Comparison of ENCODE assay signal across 9 cellular contexts in genomic region chr2:18387479-18388206, GRCh38.
DNase-seq lines count a peak whose midpoint lies in the region; ATAC-seq lines count a peak whose summit lies in the region.
"Had no signal": no experiment of that assay in that cellular context is flagged by ENCODE, and none has a peak within 500 bp of the region (broad histone marks: within the 10 kb centered on the region; RNA-seq: fewer than 3 reads in every experiment).

No MANE protein-coding gene starts in this region.

- no peak overlapping the region for H3K4me3 Mint-ChIP-seq in activated CD4-positive, alpha-beta T cell treated with anti-CD3 and anti-CD28 coated beads, Interleukin-2, amount 10 ng/mL, durations not matched to agents 7 days and 5 days
- H3K4me3 Mint-ChIP-seq: activated naive CD8-positive, alpha-beta T cell had no signal

- ATAC-seq in HG03280 (IDR thresholded peaks at IDR 0.05; ENCODE audit: unreplicated experiment), result peak; percentile 91

- POLR2A ChIA-PET in activated CD4-positive, alpha-beta T cell treated with anti-CD3 and anti-CD28 coated beads, Interleukin-2, amount 10 ng/mL, durations not matched to agents 7 days and 5 days (lab: Charles Lee), result no interaction called here

- no peaks in the 10 kb centered on the region for H3K4me1 Mint-ChIP-seq in activated CD4-positive, alpha-beta T cell treated with anti-CD3 and anti-CD28 coated beads, Interleukin-2, amount 10 ng/mL, durations not matched to agents 7 days and 5 days

- H3K27ac Mint-ChIP-seq in activated CD4-positive, alpha-beta T cell treated with anti-CD3 and anti-CD28 coated beads, Interleukin-2, amount 10 ng/mL, durations not matched to agents 7 days and 5 days, result no peak overlapping the region
- H3K27ac Mint-ChIP-seq: activated naive CD8-positive, alpha-beta T cell had no signal

- peaks cover 4% of the 10 kb centered on the region for H3K27me3 Mint-ChIP-seq in activated CD4-positive, alpha-beta T cell treated with anti-CD3 and anti-CD28 coated beads, Interleukin-2, amount 10 ng/mL, durations not matched to agents 7 days and 5 days
- H3K27me3 Mint-ChIP-seq: activated naive CD8-positive, alpha-beta T cell had no signal

- DNase-seq in C1 segment of cervical spinal cord (lab: John Stamatoyannopoulos, UW), result peak in 13 of 14 donors; percentile 5 to 71 (median 39)
- peak; percentile 24 for DNase-seq in GM19238 (ENCODE audit: insufficient read length, low spot score)
- peak; percentile 69 for DNase-seq in NCI-H345 treated with DMSO at 0.1 percent for 48 hours (lab: John Stamatoyannopoulos, UW; ENCODE audit: unreplicated experiment)
- DNase-seq in activated CD4-positive, alpha-beta T cell treated with anti-CD3 and anti-CD28 coated beads, Interleukin-2, amount 10 ng/mL, durations not matched to agents 7 days and 5 days, result peak; percentile 59
- DNase-seq in effector CD4-positive, alpha-beta T cell, result peak; percentile 29
- DNase-seq in medulla oblongata (ENCODE audit: extremely low spot score), result peak; percentile 91
- DNase-seq in stimulated activated CD8-positive, alpha-beta memory T cell treated with anti-CD3 and anti-CD28 coated beads, Interleukin-15, amount 100 ng/mL, for 48 hours (ENCODE audit: low read depth in 2 of 2), result peak; percentile 24 to 28

- H3K9me3 Mint-ChIP-seq in activated CD4-positive, alpha-beta T cell treated with anti-CD3 and anti-CD28 coated beads, Interleukin-2, amount 10 ng/mL, durations not matched to agents 7 days and 5 days, result no peaks in the 10 kb centered on the region

- CTCF ChIA-PET in activated CD4-positive, alpha-beta T cell treated with anti-CD3 and anti-CD28 coated beads, Interleukin-2, amount 10 ng/mL, durations not matched to agents 7 days and 5 days (lab: Charles Lee), result interaction anchor here (0.6 kb wide), 1 partner anchor 668 kb away, joined by 7 read pairs; no protein-coding TSS in a partner anchor

- no peaks in the 10 kb centered on the region for H3K36me3 Mint-ChIP-seq in activated CD4-positive, alpha-beta T cell treated with anti-CD3 and anti-CD28 coated beads, Interleukin-2, amount 10 ng/mL, durations not matched to agents 7 days and 5 days (ENCODE audit: low read depth)
- H3K36me3 Mint-ChIP-seq: activated naive CD8-positive, alpha-beta T cell had no signal

Comparison
In these comparisons a context has a peak if more than half of its experiments do, and no peak if none do; other contexts are left out.
1. Peak in every context shown above with its lines: DNase-seq and ATAC-seq.
2. DNase-seq: peak in every context shown above with its lines; median percentile 91 in medulla oblongata; 69 in NCI-H345 treated with DMSO at 0.1 percent for 48 hours; 59 in activated CD4-positive, alpha-beta T cell treated with anti-CD3 and anti-CD28 coated beads, Interleukin-2, amount 10 ng/mL, durations not matched to agents 7 days and 5 days; 39 in C1 segment of cervical spinal cord; 29 in effector CD4-positive, alpha-beta T cell; 26 in stimulated activated CD8-positive, alpha-beta memory T cell treated with anti-CD3 and anti-CD28 coated beads, Interleukin-15, amount 100 ng/mL, for 48 hours; 24 in GM19238.